ENCODE assay signal across 8 cellular contexts in genomic region chr22:44026630-44027511, GRCh38. TPM values are rescaled to one million over a fixed set of nuclear protein-coding genes. Genes with fewer than 3 reads are reported as not detected.
DNase-seq lines count a peak whose midpoint lies in the region; ATAC-seq and TF ChIP-seq lines count a peak whose summit lies in the region.

No MANE protein-coding gene starts in this region.

- no peaks in the 10 kb centered on the region for H3K9me3 ChIP-seq in effector memory CD4-positive, alpha-beta T cell (ENCODE audit: control insufficient read depth, low read length)
- no peaks in the 10 kb centered on the region for H3K9me3 ChIP-seq in thymus (ENCODE audit: control insufficient read depth)

- H3K27ac ChIP-seq in effector memory CD4-positive, alpha-beta T cell (ENCODE audit: insufficient read depth, low read length, poor library complexity, severe bottlenecking), result peak overlapping the region; percentile 77
- H3K27ac ChIP-seq in thymus (ENCODE audit: low read depth), result peak overlapping the region; percentile 86

- TF ChIP-seq CTCF in omental fat pad (IDR thresholded peaks at IDR 0.05), result no peak

- ATAC-seq in HG03469 (IDR thresholded peaks at IDR 0.05; ENCODE audit: unreplicated experiment) (peak; percentile 29), omental fat pad (ENCODE audit: low FRiP score) (no peak)

- H3K27me3 ChIP-seq in effector memory CD4-positive, alpha-beta T cell (replicated peaks; ENCODE audit: control insufficient read depth, insufficient read depth, low read length, poor library complexity, severe bottlenecking), result no peaks in the 10 kb centered on the region
- peaks cover 25% of the 10 kb centered on the region for H3K27me3 ChIP-seq in thymus (ENCODE audit: control insufficient read depth, insufficient read depth)

- H3K4me3 ChIP-seq in effector memory CD4-positive, alpha-beta T cell (ENCODE audit: insufficient read depth, low read depth, low read length, poor library complexity, severe bottlenecking), result peak overlapping the region; percentile 35
- H3K4me3 ChIP-seq in thymus (ENCODE audit: low read length), result no peak overlapping the region

- DNase-seq in activated gamma-delta T cell treated with Interleukin-2 at 50 U/mL for 16 hours (peak; percentile 59), activated gamma-delta T cell (lab: John Stamatoyannopoulos, UW) (no peak), omental fat pad (ENCODE audit: low spot score) (peak; percentile 41), SK-N-DZ (ENCODE audit: low spot score) (no peak)
- DNase-seq in activated CD4-positive, alpha-beta T cell treated with anti-CD3 and anti-CD28 coated beads for 1 hour, result peak; percentile 25
- peak; percentile 34 to 61 (median 55) for DNase-seq in effector memory CD4-positive, alpha-beta T cell

- peaks cover 22% of the 10 kb centered on the region for H3K4me1 ChIP-seq in effector memory CD4-positive, alpha-beta T cell (ENCODE audit: control insufficient read depth, insufficient read depth, low read length, poor library complexity, severe bottlenecking)
- no peaks in the 10 kb centered on the region for H3K4me1 ChIP-seq in thymus (ENCODE audit: control insufficient read depth, insufficient read depth, low read length)

- 31% methylated on average over 28 of the region's 28 CpGs for WGBS in thymus

- no peaks in the 10 kb centered on the region for H3K36me3 ChIP-seq in effector memory CD4-positive, alpha-beta T cell (ENCODE audit: control insufficient read depth, insufficient read depth, low read length)
- H3K36me3 ChIP-seq in thymus (ENCODE audit: control insufficient read depth, insufficient read depth), result no peaks in the 10 kb centered on the region

RNA-seq across cellular contexts. Expression of gene PARVB, which starts 2.8 kb away (rescaled TPM):
- total RNA-seq in omental fat pad, result 10 to 100 TPM; 59.5 to 82.0 (median 61.2) TPM
- polyA plus RNA-seq in thymus, result 15.2 TPM
- 0.10 TPM in 2 replicates for polyA plus RNA-seq in SK-N-DZ (2014; cell fraction: cytosol; rRNA removed)
- polyA plus RNA-seq in SK-N-DZ (2014; cell fraction: nucleus; rRNA removed), result 1.1 TPM in 1 of 2 replicates, not detected in the other

Comparison
In these comparisons a context has a peak if more than half of its experiments do, and no peak if none do; other contexts are left out.
1. DNase-seq: peak in activated gamma-delta T cell treated with Interleukin-2 at 50 U/mL for 16 hours (single experiment), activated CD4-positive, alpha-beta T cell treated with anti-CD3 and anti-CD28 coated beads for 1 hour (single experiment), effector memory CD4-positive, alpha-beta T cell (3 of 3) and omental fat pad (single experiment); none in activated gamma-delta T cell (single experiment) and SK-N-DZ (single experiment).